1 cellular context compared by ENCODE assay signal in the genomic region with DNA sequence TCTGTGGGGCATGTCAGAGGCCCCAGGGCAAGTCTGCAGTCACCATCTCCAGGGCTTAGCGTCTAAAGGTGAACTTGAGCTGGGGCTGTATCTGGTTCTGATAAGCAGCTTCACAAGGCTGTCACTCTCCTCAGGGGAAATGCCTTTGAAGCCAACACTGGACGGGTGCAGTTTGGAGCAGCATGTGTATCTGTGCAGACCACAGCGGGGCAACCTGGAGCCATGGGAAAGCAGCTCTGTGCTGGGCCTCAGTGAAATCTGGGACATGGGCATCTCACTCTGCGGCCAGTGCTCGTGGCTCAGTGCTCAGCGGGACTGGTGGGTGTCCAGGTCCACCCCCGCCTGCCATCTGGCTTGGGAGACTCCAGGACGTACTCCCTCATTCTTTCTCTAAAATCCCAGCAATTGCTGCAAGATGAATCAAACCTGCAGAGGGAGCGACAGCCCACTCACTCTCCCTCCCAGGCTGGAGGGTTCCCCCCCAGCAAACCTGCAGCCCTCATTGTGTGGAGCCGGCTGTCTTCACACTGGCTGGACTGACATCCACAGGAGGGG.
TF ChIP-seq lines count a peak whose summit lies in the region.

No MANE protein-coding gene starts in this region.

TF ChIP-seq in K562, 482 proteins besides CTCF, POLR2A, EP300 and RAD21 (continued from another document):
- TF ChIP-seq, protein P1, sequence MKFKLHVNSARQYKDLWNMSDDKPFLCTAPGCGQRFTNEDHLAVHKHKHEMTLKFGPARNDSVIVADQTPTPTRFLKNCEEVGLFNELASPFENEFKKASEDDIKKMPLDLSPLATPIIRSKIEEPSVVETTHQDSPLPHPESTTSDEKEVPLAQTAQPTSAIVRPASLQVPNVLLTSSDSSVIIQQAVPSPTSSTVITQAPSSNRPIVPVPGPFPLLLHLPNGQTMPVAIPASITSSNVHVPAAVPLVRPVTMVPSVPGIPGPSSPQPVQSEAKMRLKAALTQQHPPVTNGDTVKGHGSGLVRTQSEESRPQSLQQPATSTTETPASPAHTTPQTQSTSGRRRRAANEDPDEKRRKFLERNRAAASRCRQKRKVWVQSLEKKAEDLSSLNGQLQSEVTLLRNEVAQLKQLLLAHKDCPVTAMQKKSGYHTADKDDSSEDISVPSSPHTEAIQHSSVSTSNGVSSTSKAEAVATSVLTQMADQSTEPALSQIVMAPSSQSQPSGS (CRISPR knock-in tag; IDR thresholded peaks at IDR 0.05) = no peak
- no peak for TF ChIP-seq WHSC1 (IDR thresholded peaks at IDR 0.05; ENCODE audit: low read length)
- no peak for TF ChIP-seq FOXP1 (CRISPR knock-in tag; IDR thresholded peaks at IDR 0.05)
- TF ChIP-seq, protein P2, sequence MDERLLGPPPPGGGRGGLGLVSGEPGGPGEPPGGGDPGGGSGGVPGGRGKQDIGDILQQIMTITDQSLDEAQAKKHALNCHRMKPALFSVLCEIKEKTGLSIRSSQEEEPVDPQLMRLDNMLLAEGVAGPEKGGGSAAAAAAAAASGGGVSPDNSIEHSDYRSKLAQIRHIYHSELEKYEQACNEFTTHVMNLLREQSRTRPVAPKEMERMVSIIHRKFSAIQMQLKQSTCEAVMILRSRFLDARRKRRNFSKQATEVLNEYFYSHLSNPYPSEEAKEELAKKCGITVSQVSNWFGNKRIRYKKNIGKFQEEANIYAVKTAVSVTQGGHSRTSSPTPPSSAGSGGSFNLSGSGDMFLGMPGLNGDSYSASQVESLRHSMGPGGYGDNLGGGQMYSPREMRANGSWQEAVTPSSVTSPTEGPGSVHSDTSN (CRISPR knock-in tag; IDR thresholded peaks at IDR 0.05; ENCODE audit: low read depth) = no peak
- TF ChIP-seq, protein P2 (tag; conservative IDR thresholded peaks at IDR 0.05; ENCODE audit: low read depth) = 0 out of 2 replicates have a peak, but pooled peaks have one; percentile 15
- no peak for TF ChIP-seq JUN (IDR thresholded peaks at IDR 0.05; ENCODE audit: borderline replicate concordance, low read depth, low read length)
- TF ChIP-seq JUN (CRISPR knock-in tag; IDR thresholded peaks at IDR 0.05; ENCODE audit: borderline replicate concordance) = no peak
- TF ChIP-seq, protein P3, sequence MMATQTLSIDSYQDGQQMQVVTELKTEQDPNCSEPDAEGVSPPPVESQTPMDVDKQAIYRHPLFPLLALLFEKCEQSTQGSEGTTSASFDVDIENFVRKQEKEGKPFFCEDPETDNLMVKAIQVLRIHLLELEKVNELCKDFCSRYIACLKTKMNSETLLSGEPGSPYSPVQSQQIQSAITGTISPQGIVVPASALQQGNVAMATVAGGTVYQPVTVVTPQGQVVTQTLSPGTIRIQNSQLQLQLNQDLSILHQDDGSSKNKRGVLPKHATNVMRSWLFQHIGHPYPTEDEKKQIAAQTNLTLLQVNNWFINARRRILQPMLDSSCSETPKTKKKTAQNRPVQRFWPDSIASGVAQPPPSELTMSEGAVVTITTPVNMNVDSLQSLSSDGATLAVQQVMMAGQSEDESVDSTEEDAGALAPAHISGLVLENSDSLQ (IDR thresholded peaks at IDR 0.05) = peak; percentile 70
- TF ChIP-seq ZFP1 (CRISPR knock-in tag; IDR thresholded peaks at IDR 0.05) = no peak
